11 cellular contexts compared by ENCODE assay signal in the genomic region with DNA sequence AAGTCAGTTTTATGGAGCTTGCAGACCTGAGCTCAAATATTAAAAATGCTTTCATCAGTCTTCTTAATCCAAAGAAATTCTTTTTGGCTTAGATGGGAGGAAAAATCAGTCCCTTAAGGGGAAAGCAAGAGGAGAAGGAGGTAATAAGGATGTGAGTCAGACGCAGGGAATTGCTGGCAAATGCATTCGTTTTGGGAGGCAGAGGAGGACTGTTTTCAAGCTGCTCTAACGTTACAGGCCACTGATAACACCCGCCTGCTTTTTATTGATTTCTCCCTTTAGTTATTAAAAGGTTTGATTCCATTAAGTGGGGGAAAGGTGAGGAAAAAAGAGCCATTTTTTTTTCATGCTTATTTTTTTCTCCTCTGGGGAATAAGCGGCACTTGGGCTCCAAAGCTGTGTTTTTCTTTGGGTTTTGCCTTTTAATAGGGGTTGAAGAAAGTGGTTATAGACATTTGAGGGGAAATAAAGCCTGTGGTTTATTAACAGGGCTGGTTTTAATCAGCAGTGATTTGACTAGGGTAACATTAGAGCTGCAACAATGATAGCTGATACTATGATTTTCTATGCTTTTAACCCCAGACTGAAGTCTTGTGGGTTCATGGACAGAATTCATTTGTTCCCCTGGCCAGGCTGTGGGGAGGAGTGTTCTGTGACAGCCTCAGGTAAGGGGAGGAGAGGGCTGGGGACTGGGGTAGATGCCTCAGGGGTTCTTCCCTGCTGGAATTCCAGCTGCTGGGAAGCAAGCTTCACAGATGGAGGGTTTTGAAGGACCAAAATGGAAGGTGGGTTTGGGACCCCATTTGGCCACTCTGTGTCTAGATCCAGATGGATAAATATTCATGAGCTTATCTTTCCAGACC.
DNase-seq lines count a peak whose midpoint lies in the region; ATAC-seq and TF ChIP-seq lines count a peak whose summit lies in the region.
"Had no signal": no experiment of that assay in that cellular context is flagged by ENCODE, and none has a peak within 500 bp of the region (broad histone marks: within the 10 kb centered on the region; RNA-seq: fewer than 3 reads in every experiment).

No MANE protein-coding gene starts in this region.

- CTCF ChIA-PET in RWPE1 (lab: Yijun Ruan, JAX), result interaction anchor here (0.7 to 1.0 kb wide), 3 partner anchors 12 to 806 kb away, joined by 3 to 5 read pairs (median 3); no protein-coding TSS in a partner anchor

- peak overlapping the region; percentile 98 for H3K27ac ChIP-seq in RWPE1

- peaks cover 11% of the 10 kb centered on the region for H3K27me3 Mint-ChIP-seq in activated naive CD8-positive, alpha-beta T cell treated with anti-CD3 and anti-CD28 coated beads for 36 hours
- H3K27me3 Mint-ChIP-seq in activated T-cell treated with anti-CD3 and anti-CD28 coated beads, Interleukin-2, amount 50 U/mL, for 24 hours, result peaks cover 16% of the 10 kb centered on the region

- H3K4me3 Mint-ChIP-seq in activated naive CD8-positive, alpha-beta T cell treated with anti-CD3 and anti-CD28 coated beads for 36 hours, result no peak overlapping the region
- H3K4me3 Mint-ChIP-seq in activated T-cell treated with anti-CD3 and anti-CD28 coated beads, Interleukin-2, amount 50 U/mL, for 24 hours, result no peak overlapping the region

- TF ChIP-seq CTCF in RWPE1 (conservative IDR thresholded peaks at IDR 0.05; ENCODE audit: low read depth) (no peak), fibroblast of pulmonary artery (IDR thresholded peaks at IDR 0.05; ENCODE audit: low read length, missing control alignments) (no peak), omental fat pad (IDR thresholded peaks at IDR 0.05) (no peak)

- ATAC-seq in omental fat pad (ENCODE audit: low FRiP score) (peak; percentile 70), GM21529 (IDR thresholded peaks at IDR 0.05; ENCODE audit: unreplicated experiment) (no peak)

- H3K27ac Mint-ChIP-seq in activated naive CD8-positive, alpha-beta T cell treated with anti-CD3 and anti-CD28 coated beads for 36 hours, result no peak overlapping the region
- no peak overlapping the region for H3K27ac Mint-ChIP-seq in activated T-cell treated with anti-CD3 and anti-CD28 coated beads, Interleukin-2, amount 50 U/mL, for 24 hours

- no peaks in the 10 kb centered on the region for H3K4me1 Mint-ChIP-seq in activated naive CD8-positive, alpha-beta T cell treated with anti-CD3 and anti-CD28 coated beads for 36 hours
- H3K4me1 Mint-ChIP-seq in activated T-cell treated with anti-CD3 and anti-CD28 coated beads, Interleukin-2, amount 50 U/mL, for 24 hours (ENCODE audit: low read depth), result peaks cover 5% of the 10 kb centered on the region

- DNase-seq in AG08395 (ENCODE audit: low spot score), result peak; percentile 85
- peak; percentile 81 for DNase-seq in RWPE1 (ENCODE audit: low spot score)
- DNase-seq in fibroblast of pulmonary artery (ENCODE audit: low read depth), result peak; percentile 95
- DNase-seq in omental fat pad (ENCODE audit: low spot score), result no peak
- no peak for DNase-seq in GM19240 (ENCODE audit: insufficient read length, low spot score)
- DNase-seq in activated naive CD8-positive, alpha-beta T cell treated with anti-CD3 and anti-CD28 coated beads for 36 hours, result no peak
- DNase-seq in activated T-cell treated with anti-CD3 and anti-CD28 coated beads, Interleukin-2, amount 50 U/mL, for 24 hours, result no peak
- DNase-seq: C1 segment of cervical spinal cord, cortex of kidney, NCI-H446 had no signal

- H3K9me3 Mint-ChIP-seq in activated naive CD8-positive, alpha-beta T cell treated with anti-CD3 and anti-CD28 coated beads for 36 hours, result no peaks in the 10 kb centered on the region
- no peaks in the 10 kb centered on the region for H3K9me3 Mint-ChIP-seq in activated T-cell treated with anti-CD3 and anti-CD28 coated beads, Interleukin-2, amount 50 U/mL, for 24 hours

- POLR2A ChIA-PET in RWPE1 (lab: Yijun Ruan, JAX; ENCODE audit: low non-redundant PET), result interaction anchor here (0.7 kb wide), 1 partner anchor 11 kb away, joined by 5 read pairs; no protein-coding TSS in a partner anchor

- H3K4me3 ChIP-seq in fibroblast of pulmonary artery (replicated peaks; ENCODE audit: low read depth, low read length), result peak overlapping the region; percentile 15

- H3K36me3 Mint-ChIP-seq in activated naive CD8-positive, alpha-beta T cell treated with anti-CD3 and anti-CD28 coated beads for 36 hours, result no peaks in the 10 kb centered on the region
- no peaks in the 10 kb centered on the region for H3K36me3 Mint-ChIP-seq in activated T-cell treated with anti-CD3 and anti-CD28 coated beads, Interleukin-2, amount 50 U/mL, for 24 hours (ENCODE audit: low read depth)

Comparison
In these comparisons a context has a peak if more than half of its experiments do, and no peak if none do; other contexts are left out.
1. DNase-seq: peak in AG08395 (single experiment), RWPE1 (single experiment) and fibroblast of pulmonary artery (single experiment); none in omental fat pad (single experiment), GM19240 (single experiment), activated naive CD8-positive, alpha-beta T cell treated with anti-CD3 and anti-CD28 coated beads for 36 hours (single experiment) and activated T-cell treated with anti-CD3 and anti-CD28 coated beads, Interleukin-2, amount 50 U/mL, for 24 hours (single experiment).